Comparison of ENCODE assay signal across 1 cellular context in genomic region chr17:42565523-42566214, GRCh38.
TF ChIP-seq lines count a peak whose summit lies in the region.

No MANE protein-coding gene starts in this region.

TF ChIP-seq in HepG2, 621 proteins besides CTCF, POLR2A, EP300 and RAD21:
- no peak for TF ChIP-seq NR2F1 (CRISPR knock-in tag; IDR thresholded peaks at IDR 0.05)
- no peak for TF ChIP-seq FOSL2 (CRISPR knock-in tag; IDR thresholded peaks at IDR 0.05)
- TF ChIP-seq PCBP1 (IDR thresholded peaks at IDR 0.05; ENCODE audit: borderline replicate concordance, low read depth, low read length), result 0 out of 2 replicates have a peak, but pooled peaks have one; percentile 37
- TF ChIP-seq ZNF883 (CRISPR knock-in tag; IDR thresholded peaks at IDR 0.05; ENCODE audit: not compliant biosample characterization), result peak; percentile 71
- TF ChIP-seq ZNF484 (CRISPR knock-in tag; IDR thresholded peaks at IDR 0.05; ENCODE audit: borderline replicate concordance, low read depth), result no peak
- TF ChIP-seq RARA (CRISPR knock-in tag; IDR thresholded peaks at IDR 0.05), result no peak
- TF ChIP-seq RAD51 (IDR thresholded peaks at IDR 0.05; ENCODE audit: borderline replicate concordance), result no peak
- peak; percentile 22 for TF ChIP-seq PTBP1 (IDR thresholded peaks at IDR 0.05; ENCODE audit: low read depth, low read length, poor library complexity, severe bottlenecking)
- 0 out of 2 replicates have a peak, but pooled peaks have one; percentile 21 for TF ChIP-seq ZNF280B (CRISPR knock-in tag; IDR thresholded peaks at IDR 0.05; ENCODE audit: borderline replicate concordance)
- TF ChIP-seq ZNF605 (CRISPR knock-in tag; IDR thresholded peaks at IDR 0.05), result 0 out of 2 replicates have a peak, but pooled peaks have one; percentile 7
- TF ChIP-seq NRL (CRISPR knock-in tag; IDR thresholded peaks at IDR 0.05; ENCODE audit: borderline replicate concordance), result 0 out of 2 replicates have a peak, but pooled peaks have one; percentile 30
- TF ChIP-seq ZNF788 (CRISPR knock-in tag; IDR thresholded peaks at IDR 0.05; ENCODE audit: borderline replicate concordance), result 0 out of 2 replicates have a peak, but pooled peaks have one; percentile 20
- 0 out of 2 replicates have a peak, but pooled peaks have one; percentile 22 for TF ChIP-seq ZNF713 (CRISPR knock-in tag; IDR thresholded peaks at IDR 0.05)
- TF ChIP-seq GZF1 (CRISPR knock-in tag; IDR thresholded peaks at IDR 0.05), result no peak; the same call in 1 of the 2 replicates
- TF ChIP-seq UBTF (CRISPR knock-in tag; IDR thresholded peaks at IDR 0.05), result 0 out of 2 replicates have a peak, but pooled peaks have one; percentile 7
- TF ChIP-seq SP4 (CRISPR knock-in tag; IDR thresholded peaks at IDR 0.05), result 0 out of 2 replicates have a peak, but pooled peaks have one; percentile 61
- TF ChIP-seq ZNF839 (CRISPR knock-in tag; IDR thresholded peaks at IDR 0.05; ENCODE audit: borderline replicate concordance), result peak; percentile 43; the same call in 1 of the 2 replicates
- TF ChIP-seq ZFP41 (CRISPR knock-in tag; IDR thresholded peaks at IDR 0.05; ENCODE audit: borderline replicate concordance), result 0 out of 2 replicates have a peak, but pooled peaks have one; percentile 68
- no peak for TF ChIP-seq SNAPC2 (CRISPR knock-in tag; IDR thresholded peaks at IDR 0.05)
- TF ChIP-seq FLYWCH1 (CRISPR knock-in tag; IDR thresholded peaks at IDR 0.05), result peak; percentile 50; the same call in 1 of the 2 replicates
- TF ChIP-seq KAT7 (CRISPR knock-in tag; IDR thresholded peaks at IDR 0.05; ENCODE audit: borderline replicate concordance), result no peak; the same call in 1 of the 2 replicates
- no peak for TF ChIP-seq ZNF292 (CRISPR knock-in tag; IDR thresholded peaks at IDR 0.05; ENCODE audit: borderline replicate concordance, low read depth)
- 0 out of 2 replicates have a peak, but pooled peaks have one; percentile 38 for TF ChIP-seq HNRNPL (IDR thresholded peaks at IDR 0.05; ENCODE audit: low read depth, low read length)
- TF ChIP-seq ZNF550 (CRISPR knock-in tag; IDR thresholded peaks at IDR 0.05; ENCODE audit: borderline replicate concordance), result 0 out of 2 replicates have a peak, but pooled peaks have one; percentile 54
- TF ChIP-seq RBFOX2 (IDR thresholded peaks at IDR 0.05; ENCODE audit: low read depth, low read length), result peak; percentile 64
- 0 out of 2 replicates have a peak, but pooled peaks have one; percentile 50 for TF ChIP-seq ZNF333 (CRISPR knock-in tag; IDR thresholded peaks at IDR 0.05; ENCODE audit: borderline replicate concordance)
- peak; percentile 18; the same call in 1 of the 2 replicates for TF ChIP-seq NFE2L1 (CRISPR knock-in tag; IDR thresholded peaks at IDR 0.05; ENCODE audit: borderline replicate concordance)
- no peak for TF ChIP-seq ZNF251 (CRISPR knock-in tag; IDR thresholded peaks at IDR 0.05)
- peak; percentile 78 for TF ChIP-seq AGO2 (optimal IDR thresholded peaks at IDR 0.05; ENCODE audit: low read depth, low read length)
- TF ChIP-seq ZNF281 (CRISPR knock-in tag; IDR thresholded peaks at IDR 0.05; ENCODE audit: borderline replicate concordance), result 0 out of 2 replicates have a peak, but pooled peaks have one; percentile 9
- TF ChIP-seq PAF1 (CRISPR knock-in tag; IDR thresholded peaks at IDR 0.05), result 0 out of 2 replicates have a peak, but pooled peaks have one; percentile 41
- TF ChIP-seq RCOR2 (CRISPR knock-in tag; IDR thresholded peaks at IDR 0.05), result no peak
- peak; percentile 5; the same call in 1 of the 2 replicates for TF ChIP-seq ZBTB38 (CRISPR knock-in tag; IDR thresholded peaks at IDR 0.05)
